In genomic region chr19:40745402-40745780, GRCh38 we compare ENCODE assay signal across 1 cellular context.
TF ChIP-seq lines count a peak whose summit lies in the region.

No MANE protein-coding gene starts in this region.

TF ChIP-seq in endothelial cell of umbilical vein, 7 proteins besides CTCF, POLR2A, EP300 and RAD21:
- TF ChIP-seq JUN (IDR thresholded peaks at IDR 0.05; ENCODE audit: borderline replicate concordance, insufficient read depth, insufficient read length, low read depth), result no peak
- no peak for TF ChIP-seq GATA2 (IDR thresholded peaks at IDR 0.05; ENCODE audit: insufficient read depth, insufficient read length, low read depth, low read length)
- TF ChIP-seq EZH2 (IDR thresholded peaks at IDR 0.05; ENCODE audit: borderline replicate concordance, low read depth, low read length, severe bottlenecking), result no peak
- no peak for TF ChIP-seq POLR2AphosphoS5 (IDR thresholded peaks at IDR 0.05; ENCODE audit: insufficient read depth, low read depth, low read length)
- no peak for TF ChIP-seq MYC (IDR thresholded peaks at IDR 0.05; ENCODE audit: low read depth, low read length)
- TF ChIP-seq, protein P1, sequence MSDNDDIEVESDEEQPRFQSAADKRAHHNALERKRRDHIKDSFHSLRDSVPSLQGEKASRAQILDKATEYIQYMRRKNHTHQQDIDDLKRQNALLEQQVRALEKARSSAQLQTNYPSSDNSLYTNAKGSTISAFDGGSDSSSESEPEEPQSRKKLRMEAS (IDR thresholded peaks at IDR 0.05; ENCODE audit: insufficient read depth, insufficient read length), result no peak
- no peak for TF ChIP-seq FOS (IDR thresholded peaks at IDR 0.05; ENCODE audit: borderline replicate concordance, insufficient read depth, low read length)
